ENCODE assay signal across 1 cellular context in the genomic region with DNA sequence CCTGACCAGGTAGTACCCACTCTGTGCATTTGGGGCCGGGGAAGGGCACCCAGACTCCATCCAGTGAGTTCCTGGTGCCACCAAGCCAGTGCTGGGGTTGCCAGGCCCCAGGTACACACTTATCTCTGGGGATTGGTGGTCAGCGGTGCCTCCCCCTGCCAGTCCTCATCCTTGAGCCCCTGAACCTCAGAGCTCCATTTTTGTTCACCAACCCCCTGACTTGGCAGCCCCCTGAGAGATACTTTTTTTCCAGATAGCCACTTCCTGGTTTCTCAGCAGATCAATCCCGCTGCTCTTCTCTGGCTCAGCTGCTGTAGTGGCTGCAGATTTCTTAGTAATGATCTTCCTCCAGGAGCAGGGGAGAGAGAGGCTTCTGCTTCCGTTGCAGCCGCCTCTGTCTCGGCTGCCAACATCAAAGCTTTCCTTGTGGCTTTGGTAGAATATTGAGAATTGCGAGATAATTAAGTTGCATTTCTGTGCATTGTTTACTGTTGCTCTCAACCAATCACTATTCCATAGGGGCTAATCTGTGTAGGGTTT.
TF ChIP-seq lines count a peak whose summit lies in the region.

No MANE protein-coding gene starts in this region.

TF ChIP-seq in H1, 55 proteins besides CTCF, POLR2A, EP300 and RAD21:
- TF ChIP-seq CHD1 (IDR thresholded peaks at IDR 0.05; ENCODE audit: low read depth, low read length) = no peak
- TF ChIP-seq FOSL1 (IDR thresholded peaks at IDR 0.05; ENCODE audit: insufficient read depth, low read depth, low read length) = no peak
- TF ChIP-seq KDM1A (IDR thresholded peaks at IDR 0.05; ENCODE audit: borderline replicate concordance, low read length) = no peak
- TF ChIP-seq E2F6 (IDR thresholded peaks at IDR 0.05) = no peak
- TF ChIP-seq USF2 (IDR thresholded peaks at IDR 0.05; ENCODE audit: low read length) = no peak
- no peak for TF ChIP-seq SP4 (IDR thresholded peaks at IDR 0.05; ENCODE audit: low read length)
- TF ChIP-seq CREB1 (IDR thresholded peaks at IDR 0.05) = no peak
- no peak for TF ChIP-seq RBBP5 (IDR thresholded peaks at IDR 0.05; ENCODE audit: borderline replicate concordance, low read depth, low read length)
- no peak for TF ChIP-seq SIN3A (conservative IDR thresholded peaks at IDR 0.05 in 1 of 2, IDR thresholded peaks at IDR 0.05 in 1 of 2; ENCODE audit: low read depth in 1 of 2, low read length in 2 of 2)
- no peak for TF ChIP-seq ZNF274 (IDR thresholded peaks at IDR 0.05; ENCODE audit: borderline replicate concordance, extremely low read depth, low read length)
- no peak for TF ChIP-seq JUND (IDR thresholded peaks at IDR 0.05; ENCODE audit: low read length)
- TF ChIP-seq, protein P1, sequence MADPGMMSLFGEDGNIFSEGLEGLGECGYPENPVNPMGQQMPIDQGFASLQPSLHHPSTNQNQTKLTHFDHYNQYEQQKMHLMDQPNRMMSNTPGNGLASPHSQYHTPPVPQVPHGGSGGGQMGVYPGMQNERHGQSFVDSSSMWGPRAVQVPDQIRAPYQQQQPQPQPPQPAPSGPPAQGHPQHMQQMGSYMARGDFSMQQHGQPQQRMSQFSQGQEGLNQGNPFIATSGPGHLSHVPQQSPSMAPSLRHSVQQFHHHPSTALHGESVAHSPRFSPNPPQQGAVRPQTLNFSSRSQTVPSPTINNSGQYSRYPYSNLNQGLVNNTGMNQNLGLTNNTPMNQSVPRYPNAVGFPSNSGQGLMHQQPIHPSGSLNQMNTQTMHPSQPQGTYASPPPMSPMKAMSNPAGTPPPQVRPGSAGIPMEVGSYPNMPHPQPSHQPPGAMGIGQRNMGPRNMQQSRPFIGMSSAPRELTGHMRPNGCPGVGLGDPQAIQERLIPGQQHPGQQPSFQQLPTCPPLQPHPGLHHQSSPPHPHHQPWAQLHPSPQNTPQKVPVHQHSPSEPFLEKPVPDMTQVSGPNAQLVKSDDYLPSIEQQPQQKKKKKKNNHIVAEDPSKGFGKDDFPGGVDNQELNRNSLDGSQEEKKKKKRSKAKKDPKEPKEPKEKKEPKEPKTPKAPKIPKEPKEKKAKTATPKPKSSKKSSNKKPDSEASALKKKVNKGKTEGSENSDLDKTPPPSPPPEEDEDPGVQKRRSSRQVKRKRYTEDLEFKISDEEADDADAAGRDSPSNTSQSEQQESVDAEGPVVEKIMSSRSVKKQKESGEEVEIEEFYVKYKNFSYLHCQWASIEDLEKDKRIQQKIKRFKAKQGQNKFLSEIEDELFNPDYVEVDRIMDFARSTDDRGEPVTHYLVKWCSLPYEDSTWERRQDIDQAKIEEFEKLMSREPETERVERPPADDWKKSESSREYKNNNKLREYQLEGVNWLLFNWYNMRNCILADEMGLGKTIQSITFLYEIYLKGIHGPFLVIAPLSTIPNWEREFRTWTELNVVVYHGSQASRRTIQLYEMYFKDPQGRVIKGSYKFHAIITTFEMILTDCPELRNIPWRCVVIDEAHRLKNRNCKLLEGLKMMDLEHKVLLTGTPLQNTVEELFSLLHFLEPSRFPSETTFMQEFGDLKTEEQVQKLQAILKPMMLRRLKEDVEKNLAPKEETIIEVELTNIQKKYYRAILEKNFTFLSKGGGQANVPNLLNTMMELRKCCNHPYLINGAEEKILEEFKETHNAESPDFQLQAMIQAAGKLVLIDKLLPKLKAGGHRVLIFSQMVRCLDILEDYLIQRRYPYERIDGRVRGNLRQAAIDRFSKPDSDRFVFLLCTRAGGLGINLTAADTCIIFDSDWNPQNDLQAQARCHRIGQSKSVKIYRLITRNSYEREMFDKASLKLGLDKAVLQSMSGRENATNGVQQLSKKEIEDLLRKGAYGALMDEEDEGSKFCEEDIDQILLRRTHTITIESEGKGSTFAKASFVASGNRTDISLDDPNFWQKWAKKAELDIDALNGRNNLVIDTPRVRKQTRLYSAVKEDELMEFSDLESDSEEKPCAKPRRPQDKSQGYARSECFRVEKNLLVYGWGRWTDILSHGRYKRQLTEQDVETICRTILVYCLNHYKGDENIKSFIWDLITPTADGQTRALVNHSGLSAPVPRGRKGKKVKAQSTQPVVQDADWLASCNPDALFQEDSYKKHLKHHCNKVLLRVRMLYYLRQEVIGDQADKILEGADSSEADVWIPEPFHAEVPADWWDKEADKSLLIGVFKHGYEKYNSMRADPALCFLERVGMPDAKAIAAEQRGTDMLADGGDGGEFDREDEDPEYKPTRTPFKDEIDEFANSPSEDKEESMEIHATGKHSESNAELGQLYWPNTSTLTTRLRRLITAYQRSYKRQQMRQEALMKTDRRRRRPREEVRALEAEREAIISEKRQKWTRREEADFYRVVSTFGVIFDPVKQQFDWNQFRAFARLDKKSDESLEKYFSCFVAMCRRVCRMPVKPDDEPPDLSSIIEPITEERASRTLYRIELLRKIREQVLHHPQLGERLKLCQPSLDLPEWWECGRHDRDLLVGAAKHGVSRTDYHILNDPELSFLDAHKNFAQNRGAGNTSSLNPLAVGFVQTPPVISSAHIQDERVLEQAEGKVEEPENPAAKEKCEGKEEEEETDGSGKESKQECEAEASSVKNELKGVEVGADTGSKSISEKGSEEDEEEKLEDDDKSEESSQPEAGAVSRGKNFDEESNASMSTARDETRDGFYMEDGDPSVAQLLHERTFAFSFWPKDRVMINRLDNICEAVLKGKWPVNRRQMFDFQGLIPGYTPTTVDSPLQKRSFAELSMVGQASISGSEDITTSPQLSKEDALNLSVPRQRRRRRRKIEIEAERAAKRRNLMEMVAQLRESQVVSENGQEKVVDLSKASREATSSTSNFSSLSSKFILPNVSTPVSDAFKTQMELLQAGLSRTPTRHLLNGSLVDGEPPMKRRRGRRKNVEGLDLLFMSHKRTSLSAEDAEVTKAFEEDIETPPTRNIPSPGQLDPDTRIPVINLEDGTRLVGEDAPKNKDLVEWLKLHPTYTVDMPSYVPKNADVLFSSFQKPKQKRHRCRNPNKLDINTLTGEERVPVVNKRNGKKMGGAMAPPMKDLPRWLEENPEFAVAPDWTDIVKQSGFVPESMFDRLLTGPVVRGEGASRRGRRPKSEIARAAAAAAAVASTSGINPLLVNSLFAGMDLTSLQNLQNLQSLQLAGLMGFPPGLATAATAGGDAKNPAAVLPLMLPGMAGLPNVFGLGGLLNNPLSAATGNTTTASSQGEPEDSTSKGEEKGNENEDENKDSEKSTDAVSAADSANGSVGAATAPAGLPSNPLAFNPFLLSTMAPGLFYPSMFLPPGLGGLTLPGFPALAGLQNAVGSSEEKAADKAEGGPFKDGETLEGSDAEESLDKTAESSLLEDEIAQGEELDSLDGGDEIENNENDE (IDR thresholded peaks at IDR 0.05; ENCODE audit: insufficient replicate concordance, low read length) = no peak
- TF ChIP-seq, protein P2, sequence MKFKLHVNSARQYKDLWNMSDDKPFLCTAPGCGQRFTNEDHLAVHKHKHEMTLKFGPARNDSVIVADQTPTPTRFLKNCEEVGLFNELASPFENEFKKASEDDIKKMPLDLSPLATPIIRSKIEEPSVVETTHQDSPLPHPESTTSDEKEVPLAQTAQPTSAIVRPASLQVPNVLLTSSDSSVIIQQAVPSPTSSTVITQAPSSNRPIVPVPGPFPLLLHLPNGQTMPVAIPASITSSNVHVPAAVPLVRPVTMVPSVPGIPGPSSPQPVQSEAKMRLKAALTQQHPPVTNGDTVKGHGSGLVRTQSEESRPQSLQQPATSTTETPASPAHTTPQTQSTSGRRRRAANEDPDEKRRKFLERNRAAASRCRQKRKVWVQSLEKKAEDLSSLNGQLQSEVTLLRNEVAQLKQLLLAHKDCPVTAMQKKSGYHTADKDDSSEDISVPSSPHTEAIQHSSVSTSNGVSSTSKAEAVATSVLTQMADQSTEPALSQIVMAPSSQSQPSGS (IDR thresholded peaks at IDR 0.05; ENCODE audit: low read length) = no peak
- no peak for TF ChIP-seq RFX5 (IDR thresholded peaks at IDR 0.05; ENCODE audit: borderline replicate concordance, low read depth, low read length)
- no peak for TF ChIP-seq HDAC6 (IDR thresholded peaks at IDR 0.05; ENCODE audit: low read depth, low read length)
